Comparison of ENCODE assay signal across 12 cellular contexts in the genomic region with DNA sequence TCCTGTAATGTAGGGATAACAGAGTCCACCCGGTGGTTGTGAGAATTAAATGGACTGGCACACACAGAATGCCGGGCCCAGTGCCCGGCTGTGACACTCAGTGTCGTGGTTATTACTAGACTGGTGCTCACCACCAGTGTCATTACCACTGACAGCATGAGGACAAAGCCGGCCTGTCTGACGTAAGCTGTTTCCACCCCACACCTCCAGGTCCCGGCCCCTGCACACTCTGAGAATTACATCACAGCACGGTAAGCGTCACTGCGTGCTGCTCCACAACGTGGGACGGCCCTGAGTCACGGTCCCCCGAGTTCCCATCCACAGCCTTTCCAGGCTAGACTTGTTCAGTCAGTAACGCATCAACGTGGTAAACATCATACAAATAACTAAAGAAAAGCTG. TPM values are rescaled to one million over a fixed set of nuclear protein-coding genes. Genes with fewer than 3 reads are reported as not detected.
DNase-seq lines count a peak whose midpoint lies in the region; ATAC-seq, FAIRE-seq and TF ChIP-seq lines count a peak whose summit lies in the region.
"Had no signal": no experiment of that assay in that cellular context is flagged by ENCODE, and none has a peak within 500 bp of the region (broad histone marks: within the 10 kb centered on the region; RNA-seq: fewer than 3 reads in every experiment).

No MANE protein-coding gene starts in this region.

- no peak overlapping the region for H2BK20ac ChIP-seq in H1 (ENCODE audit: low read length)

- H3K4me3 ChIP-seq in MG63 = no peak overlapping the region
- H3K4me3 ChIP-seq in H1 (ENCODE audit: extremely low read depth in 1 of 4, insufficient read depth in 2 of 4, low read depth in 3 of 4, low read length in 4 of 4) = 0 out of 8 replicates have a peak overlapping the region, but pooled peaks of 1 of the 4 experiments have one; percentile 23
- H3K4me3 ChIP-seq in mesendoderm (ENCODE audit: low read length) = no peak overlapping the region
- H3K4me3 ChIP-seq in suprapubic skin = peak overlapping the region; percentile 19
- H3K4me3 ChIP-seq: lung had no signal

- no peak overlapping the region for H2AFZ ChIP-seq in H1 (ENCODE audit: low read length)

- no peaks in the 10 kb centered on the region; the same call in 1 of the 2 replicates for H3K36me3 ChIP-seq in MG63
- peaks cover 4 to 45% (median 6%) of the 10 kb centered on the region in 4 experiments; a peak in 7 of 8 replicates for H3K36me3 ChIP-seq in H1 (ENCODE audit: control insufficient read depth in 2 of 4, insufficient read depth in 4 of 4, low read length in 3 of 4)
- H3K36me3 ChIP-seq in mesendoderm (ENCODE audit: control insufficient read depth, insufficient read depth, low read length) = no peaks in the 10 kb centered on the region
- no peaks in the 10 kb centered on the region for H3K36me3 ChIP-seq in suprapubic skin

- peaks cover 43 to 97% of the 10 kb centered on the region in 2 experiments for H3K79me2 ChIP-seq in H1 (ENCODE audit: control insufficient read depth in 1 of 2, insufficient read depth in 2 of 2, low read length in 2 of 2)
- H3K79me2 ChIP-seq in mesendoderm (ENCODE audit: control insufficient read depth, insufficient read depth, low read length) = peaks cover 55% of the 10 kb centered on the region

- H3K4me1 Mint-ChIP-seq in activated naive CD4-positive, alpha-beta T cell treated with anti-CD3 and anti-CD28 coated beads, Interleukin-2, amount 10 ng/mL, durations not matched to agents 7 days and 5 days = no peaks in the 10 kb centered on the region
- H3K4me1 Mint-ChIP-seq: activated CD4-positive, alpha-beta memory T cell treated with anti-CD3 and anti-CD28 coated beads, Interleukin-2, amount 10 ng/mL, durations not matched to agents 7 days and 5 days had no signal

- peaks cover 20% of the 10 kb centered on the region for H3K79me1 ChIP-seq in H1 (ENCODE audit: low read depth, low read length)
- H3K79me1 ChIP-seq in mesendoderm (ENCODE audit: low read length) = peaks cover 17% of the 10 kb centered on the region

- H3K18ac ChIP-seq in H1 (ENCODE audit: extremely low read depth, low read length) (peak overlapping the region; percentile 17; the same call in 1 of the 2 replicates), mesendoderm (ENCODE audit: low read length) (no peak overlapping the region)

- no peak overlapping the region for H4K5ac ChIP-seq in H1 (ENCODE audit: insufficient read length, low read depth, low read length)
- no peak overlapping the region for H4K5ac ChIP-seq in mesendoderm (ENCODE audit: low read length)

- H2BK12ac ChIP-seq in H1 (ENCODE audit: low read depth, low read length) = no peak overlapping the region; the same call in 1 of the 2 replicates

- H3K27ac ChIP-seq in H1 (ENCODE audit: low read depth, low read length) (no peak overlapping the region), mesendoderm (ENCODE audit: low read depth, low read length) (no peak overlapping the region), suprapubic skin (peak overlapping the region; percentile 80)

- peaks cover 10 to 33% of the 10 kb centered on the region in 2 experiments for H4K20me1 ChIP-seq in H1 (replicated peaks in 1 of 2; ENCODE audit: control insufficient read depth in 1 of 2, insufficient read depth in 2 of 2, low read length in 2 of 2)

- H3K36me3 Mint-ChIP-seq in activated naive CD4-positive, alpha-beta T cell treated with anti-CD3 and anti-CD28 coated beads, Interleukin-2, amount 10 ng/mL, durations not matched to agents 7 days and 5 days = no peaks in the 10 kb centered on the region

- H3K9me3 ChIP-seq in MG63 (no peaks in the 10 kb centered on the region), H1 (ENCODE audit: insufficient read depth in 2 of 2, low read depth in 1 of 2, low read length in 1 of 2) (no peaks in the 10 kb centered on the region), suprapubic skin (no peaks in the 10 kb centered on the region)

- peak overlapping the region; percentile 12 for H4K91ac ChIP-seq in H1 (replicated peaks; ENCODE audit: insufficient read length, low read length)

- no peak for ATAC-seq in GM19328 (IDR thresholded peaks at IDR 0.05; ENCODE audit: unreplicated experiment)

- H2AK5ac ChIP-seq in H1 (ENCODE audit: low read depth, low read length) (no peak overlapping the region), mesendoderm (ENCODE audit: low read length) (no peak overlapping the region)

- H3K4me2 ChIP-seq in H1 (ENCODE audit: insufficient read depth in 1 of 2, low read depth in 2 of 2, low read length in 2 of 2) (peak overlapping the region; percentile 43 to 54; a peak in 3 of 4 replicates), mesendoderm (ENCODE audit: low read length) (no peak overlapping the region)

- peaks cover 11% of the 10 kb centered on the region for H3K9me3 Mint-ChIP-seq in activated naive CD4-positive, alpha-beta T cell treated with anti-CD3 and anti-CD28 coated beads, Interleukin-2, amount 10 ng/mL, durations not matched to agents 7 days and 5 days

- TF ChIP-seq POLR2A in H1 (IDR thresholded peaks at IDR 0.05; ENCODE audit: control extremely low read depth in 1 of 2, low read depth in 2 of 2, low read length in 2 of 2) (no peak), suprapubic skin (IDR thresholded peaks at IDR 0.05) (no peak)

- FAIRE-seq in H1 (lab: Jason Lieb, UNC) = no peak

- POLR2A ChIA-PET in H1 (lab: Charles Lee; ENCODE audit: partially characterized antibody) = interaction anchor here (1.1 kb wide), 1 partner anchor 23 kb away, joined by 8 read pairs; the partner anchor contains the start of gene FAT1

- no peak overlapping the region for H3K56ac ChIP-seq in H1 (replicated peaks; ENCODE audit: insufficient read length, low read depth, low read length)
- H3K56ac ChIP-seq in mesendoderm (ENCODE audit: low read length) = peak overlapping the region; percentile 30

- TF ChIP-seq CTCF in H1 (IDR thresholded peaks at IDR 0.05; ENCODE audit: control extremely low read depth in 1 of 3, insufficient read depth in 1 of 3, low read depth in 1 of 3, low read length in 3 of 3) (no peak), suprapubic skin (IDR thresholded peaks at IDR 0.05) (no peak)

- no peak overlapping the region for H3K4me3 Mint-ChIP-seq in activated naive CD4-positive, alpha-beta T cell treated with anti-CD3 and anti-CD28 coated beads, Interleukin-2, amount 10 ng/mL, durations not matched to agents 7 days and 5 days
- H3K4me3 Mint-ChIP-seq: activated CD4-positive, alpha-beta memory T cell treated with anti-CD3 and anti-CD28 coated beads, Interleukin-2, amount 10 ng/mL, durations not matched to agents 7 days and 5 days had no signal

- H3K27me3 ChIP-seq in MG63 = no peaks in the 10 kb centered on the region
- no peaks in the 10 kb centered on the region for H3K27me3 ChIP-seq in H1 (replicated peaks in 1 of 4; ENCODE audit: control insufficient read depth in 3 of 4, extremely low read depth in 1 of 4, insufficient read depth in 3 of 4, low read length in 3 of 4)
- no peaks in the 10 kb centered on the region for H3K27me3 ChIP-seq in mesendoderm (ENCODE audit: insufficient read depth, low read length, poor library complexity)
- H3K27me3 ChIP-seq in suprapubic skin = no peaks in the 10 kb centered on the region

- H2BK120ac ChIP-seq in H1 (replicated peaks; ENCODE audit: low read depth, low read length) (no peak overlapping the region), mesendoderm (ENCODE audit: low read depth, low read length) (no peak overlapping the region)

- no peaks in the 10 kb centered on the region for H3K23me2 ChIP-seq in H1 (ENCODE audit: low read depth, low read length)

- H3K4me1 ChIP-seq in H1 (replicated peaks in 1 of 4; ENCODE audit: control insufficient read depth in 3 of 4, insufficient read depth in 4 of 4, low read length in 3 of 4) (peaks cover 12 to 34% (median 26%) of the 10 kb centered on the region in 4 experiments), mesendoderm (ENCODE audit: control insufficient read depth, low read depth, low read length) (peaks cover 6% of the 10 kb centered on the region), suprapubic skin (peaks cover 51% of the 10 kb centered on the region)

- DNase-seq in MG63 = peak; percentile 12
- no peak for DNase-seq in H1 (ENCODE audit: low read depth in 1 of 2, low spot score in 2 of 2)
- no peak for DNase-seq in mesendoderm
- DNase-seq in suprapubic skin (ENCODE audit: low spot score in 2 of 2) = peak; percentile 75 to 91
- DNase-seq in DMS114 treated with DMSO at 0.1 percent for 48 hours (lab: John Stamatoyannopoulos, UW; ENCODE audit: unreplicated experiment) = no peak
- no peak for DNase-seq in germinal center (ENCODE audit: low spot score)
- no peak for DNase-seq in activated naive CD4-positive, alpha-beta T cell treated with anti-CD3 and anti-CD28 coated beads, Interleukin-2, amount 10 ng/mL, durations not matched to agents 7 days and 5 days
- DNase-seq: activated CD4-positive, alpha-beta memory T cell treated with anti-CD3 and anti-CD28 coated beads, Interleukin-2, amount 10 ng/mL, durations not matched to agents 7 days and 5 days; central memory CD4-positive, alpha-beta T cell; DND-41 had no signal

- H2BK5ac ChIP-seq in H1 (ENCODE audit: low read depth, low read length) (peak overlapping the region; percentile 76; the same call in 1 of the 2 replicates), mesendoderm (ENCODE audit: low read length) (no peak overlapping the region)

- WGBS in H1 (ENCODE audit: extremely low coverage in 1 of 2, insufficient coverage in 1 of 2, insufficient read length in 1 of 2, insufficient replicate concordance in 2 of 2, low coverage in 1 of 2, low lambda C conversion rate in 2 of 2, missing lambda C conversion rate in 1 of 2), 2 experiments = 79% methylated on average over 16 of the region's 16 CpGs; no CpG with 5 or more reads in 1 of the 2 experiments
- no CpG with 5 or more reads among the region's 16 CpGs for WGBS in mesendoderm (ENCODE audit: extremely low coverage, insufficient coverage, low lambda C conversion rate)
- 55% methylated on average over 12 of the region's 16 CpGs for WGBS in suprapubic skin

- H2BK15ac ChIP-seq in H1 (ENCODE audit: low read length) = no peak overlapping the region
- H2BK15ac ChIP-seq in mesendoderm (replicated peaks; ENCODE audit: low read depth) = no peak overlapping the region

- CTCF ChIA-PET in H1 (lab: Charles Lee; ENCODE audit: partially characterized antibody) = interaction anchor here (0.8 to 2.7 kb wide), 3 partner anchors 10 to 31 kb away, joined by 3 to 21 read pairs (median 10); no protein-coding TSS in a partner anchor
- CTCF ChIA-PET in activated naive CD4-positive, alpha-beta T cell treated with anti-CD3 and anti-CD28 coated beads, Interleukin-2, amount 10 ng/mL, durations not matched to agents 7 days and 5 days (lab: Charles Lee) = no interaction called here

- H4K8ac ChIP-seq in H1 (ENCODE audit: extremely low read depth, insufficient read depth, low read length) (no peak overlapping the region), mesendoderm (ENCODE audit: low read depth, low read length) (no peak overlapping the region)

- H3K27me3 Mint-ChIP-seq in activated naive CD4-positive, alpha-beta T cell treated with anti-CD3 and anti-CD28 coated beads, Interleukin-2, amount 10 ng/mL, durations not matched to agents 7 days and 5 days = no peaks in the 10 kb centered on the region
- H3K27me3 Mint-ChIP-seq: activated CD4-positive, alpha-beta memory T cell treated with anti-CD3 and anti-CD28 coated beads, Interleukin-2, amount 10 ng/mL, durations not matched to agents 7 days and 5 days had no signal

- H3K9ac ChIP-seq in H1 (replicated peaks in 1 of 4; ENCODE audit: extremely low read depth in 1 of 4, low read depth in 3 of 4, low read length in 3 of 4) (no peak overlapping the region), mesendoderm (ENCODE audit: low read length) (no peak overlapping the region)

- H3K14ac ChIP-seq in H1 (ENCODE audit: insufficient read length) = no peak overlapping the region

- TF ChIP-seq RAD21 in H1 (IDR thresholded peaks at IDR 0.05 in 1 of 2, conservative IDR thresholded peaks at IDR 0.05 in 1 of 2; ENCODE audit: low read depth in 2 of 2, low read length in 2 of 2) = no peak

- TF ChIP-seq EP300 in H1 (IDR thresholded peaks at IDR 0.05; ENCODE audit: borderline replicate concordance in 1 of 2, low read depth in 2 of 2, low read length in 2 of 2) (no peak), suprapubic skin (IDR thresholded peaks at IDR 0.05) (no peak)

- H3K23ac ChIP-seq in H1 (ENCODE audit: insufficient read length) (no peak overlapping the region), mesendoderm (ENCODE audit: low read length) (no peak overlapping the region)

- H3K27ac Mint-ChIP-seq in activated naive CD4-positive, alpha-beta T cell treated with anti-CD3 and anti-CD28 coated beads, Interleukin-2, amount 10 ng/mL, durations not matched to agents 7 days and 5 days = no peak overlapping the region
- H3K27ac Mint-ChIP-seq: activated CD4-positive, alpha-beta memory T cell treated with anti-CD3 and anti-CD28 coated beads, Interleukin-2, amount 10 ng/mL, durations not matched to agents 7 days and 5 days had no signal

- H3K4ac ChIP-seq in H1 (replicated peaks; ENCODE audit: insufficient read length, low read depth, low read length) = no peak overlapping the region
- H3K4ac ChIP-seq in mesendoderm (ENCODE audit: low read depth, low read length) = no peak overlapping the region

RNA-seq across cellular contexts. Expression of gene FAT1, which starts 22.9 kb away (rescaled TPM):
- total RNA-seq in MG63 (2014; rRNA removed; shearing (Covaris generic); ENCODE audit: low replicate concordance) = 6.4 and 10.6 TPM in 2 replicates
- 137 and 144 TPM in 2 replicates for total RNA-seq in H1 (2021; fragmentation: NEBNext Ultra II Directional; extraction: Animal tissue kit (Norgen Biotek cat#: 25700))
- 84.0 and 94.4 TPM in 2 replicates for polyA plus RNA-seq in H1 (2011; rRNA removed)
- 74.4 TPM for polyA plus RNA-seq in H1 (2011; cell fraction: cytosol; rRNA removed)
- 371 TPM for polyA plus RNA-seq in H1 (2011; cell fraction: nucleus; rRNA removed)
- polyA plus RNA-seq in H1 (2012, experiment 1 of 2) = 73.7 to 125 TPM (median 95.6 TPM) in 4 replicates
- polyA plus RNA-seq in H1 (2012, experiment 2 of 2) = 10.8 TPM
- 93.1 TPM for polyA plus RNA-seq in H1 (2013, experiment 1 of 2)
- polyA plus RNA-seq in H1 (2013, experiment 2 of 2) = 69.3 TPM
- 977 and 1,176 TPM in 2 replicates for polyA minus RNA-seq in H1 (2011; rRNA and poly(A)+ RNA removed)
- 243 TPM for polyA minus RNA-seq in H1 (2011; cell fraction: cytosol; rRNA and poly(A)+ RNA removed)
- polyA minus RNA-seq in H1 (2011; cell fraction: nucleus; rRNA and poly(A)+ RNA removed) = 409 TPM
- polyA plus RNA-seq in mesendoderm (2013, experiment 1 of 2) = 32.3 TPM
- 29.4 TPM for polyA plus RNA-seq in mesendoderm (2013, experiment 2 of 2)
- total RNA-seq in suprapubic skin = 100 to 1,000 TPM in 3 of 4 donors, 10 to 100 TPM in 1; 91.2 to 133 (median 105) TPM

Comparison
In these comparisons a context has a peak if more than half of its experiments do, and no peak if none do; other contexts are left out.
1. DNase-seq: peak in MG63 (single experiment) and suprapubic skin (2 of 2); none in H1 (0 of 2), mesendoderm (single experiment), DMS114 treated with DMSO at 0.1 percent for 48 hours (single experiment), germinal center (single experiment) and activated naive CD4-positive, alpha-beta T cell treated with anti-CD3 and anti-CD28 coated beads, Interleukin-2, amount 10 ng/mL, durations not matched to agents 7 days and 5 days (single experiment).